ENCODE assay signal across 10 cellular contexts in genomic region chr2:9693138-9693520, GRCh38.
DNase-seq lines count a peak whose midpoint lies in the region; ATAC-seq and TF ChIP-seq lines count a peak whose summit lies in the region.
"Had no signal": no experiment of that assay in that cellular context is flagged by ENCODE, and none has a peak within 500 bp of the region (broad histone marks: within the 10 kb centered on the region; RNA-seq: fewer than 3 reads in every experiment).

No MANE protein-coding gene starts in this region.

- no peaks in the 10 kb centered on the region for H3K27me3 ChIP-seq in brain microvascular endothelial cell (replicated peaks)
- H3K27me3 ChIP-seq: ovary had no signal

- no peak for TF ChIP-seq CTCF in AG10803 (conservative IDR thresholded peaks at IDR 0.05; ENCODE audit: low read length)
- no peak for TF ChIP-seq CTCF in brain microvascular endothelial cell (IDR thresholded peaks at IDR 0.05; ENCODE audit: low read depth, low read length, missing control alignments)

- H3K4me3 Mint-ChIP-seq in memory B cell = peak overlapping the region; percentile 11
- H3K4me3 Mint-ChIP-seq: T-helper 1 cell treated with Interleukin-12 subunit alpha and Interleukin-12 subunit beta and Interleukin-4 antibody, amounts not matched to agents 30 μg/mL and 1 μg/mL, for 36 hours had no signal

- H3K27me3 Mint-ChIP-seq in memory B cell = peaks cover 4% of the 10 kb centered on the region

- peaks cover 6% of the 10 kb centered on the region for H3K4me1 Mint-ChIP-seq in memory B cell

- ATAC-seq in HG03469 (IDR thresholded peaks at IDR 0.05; ENCODE audit: unreplicated experiment) = peak; percentile 37
- no peak for ATAC-seq in memory B cell (ENCODE audit: low read depth)
- no peak for ATAC-seq in HG02623 (IDR thresholded peaks at IDR 0.05; ENCODE audit: unreplicated experiment)
- ATAC-seq in GM19463 (IDR thresholded peaks at IDR 0.05; ENCODE audit: unreplicated experiment) = no peak
- ATAC-seq in GM21447 (IDR thresholded peaks at IDR 0.05; ENCODE audit: unreplicated experiment) = no peak

- H3K36me3 ChIP-seq in brain microvascular endothelial cell (replicated peaks) = no peaks in the 10 kb centered on the region
- H3K36me3 ChIP-seq: ovary had no signal

- no peaks in the 10 kb centered on the region for H3K9me3 Mint-ChIP-seq in memory B cell
- H3K9me3 Mint-ChIP-seq: T-helper 1 cell treated with Interleukin-12 subunit alpha and Interleukin-12 subunit beta and Interleukin-4 antibody, amounts not matched to agents 30 μg/mL and 1 μg/mL, for 36 hours had no signal

- DNase-seq in AG10803 (ENCODE audit: low read depth) = peak; percentile 90
- DNase-seq in brain microvascular endothelial cell = peak; percentile 43
- DNase-seq in memory B cell (ENCODE audit: low spot score in 2 of 2) = no peak
- no peak for DNase-seq in OCI-M1 (lab: John Stamatoyannopoulos, UW)

- no peaks in the 10 kb centered on the region for H3K36me3 Mint-ChIP-seq in memory B cell

- no peak overlapping the region for H3K27ac ChIP-seq in brain microvascular endothelial cell
- H3K27ac ChIP-seq: ovary had no signal

- in situ Hi-C loops in brain microvascular endothelial cell (cut with HindIII; ENCODE audit: low pct_ligation_motif_present, low sequenced_read_pairs) = no loop called here

- no peak overlapping the region for H3K27ac Mint-ChIP-seq in memory B cell
- H3K27ac Mint-ChIP-seq: T-helper 1 cell treated with Interleukin-12 subunit alpha and Interleukin-12 subunit beta and Interleukin-4 antibody, amounts not matched to agents 30 μg/mL and 1 μg/mL, for 36 hours had no signal

- peak overlapping the region; percentile 14; the same call in 1 of the 2 replicates for H3K4me3 ChIP-seq in AG10803 (ENCODE audit: low read length)
- H3K4me3 ChIP-seq in brain microvascular endothelial cell (ENCODE audit: low read depth, low read length) = no peak overlapping the region
- H3K4me3 ChIP-seq: ovary had no signal

Comparison
In these comparisons a context has a peak if more than half of its experiments do, and no peak if none do; other contexts are left out.
1. DNase-seq: peak in AG10803 (single experiment) and brain microvascular endothelial cell (single experiment); none in memory B cell (0 of 2) and OCI-M1 (single experiment).